1 cellular context compared by ENCODE assay signal in genomic region chr17:50765454-50766221, GRCh38.
TF ChIP-seq lines count a peak whose summit lies in the region.

No MANE protein-coding gene starts in this region.

TF ChIP-seq in GM23338, 12 proteins besides CTCF, POLR2A, EP300 and RAD21 (continued from another document):
- TF ChIP-seq ZNF462 (CRISPR knock-in tag; IDR thresholded peaks at IDR 0.05): no peak
- TF ChIP-seq JUNB (IDR thresholded peaks at IDR 0.05; ENCODE audit: unreplicated experiment): no peak
- TF ChIP-seq STAT1 (IDR thresholded peaks at IDR 0.05; ENCODE audit: unreplicated experiment): no peak
TF ChIP-seq in GM23338: peak in this region for 0.
